14 cellular contexts compared by ENCODE assay signal in the genomic region with DNA sequence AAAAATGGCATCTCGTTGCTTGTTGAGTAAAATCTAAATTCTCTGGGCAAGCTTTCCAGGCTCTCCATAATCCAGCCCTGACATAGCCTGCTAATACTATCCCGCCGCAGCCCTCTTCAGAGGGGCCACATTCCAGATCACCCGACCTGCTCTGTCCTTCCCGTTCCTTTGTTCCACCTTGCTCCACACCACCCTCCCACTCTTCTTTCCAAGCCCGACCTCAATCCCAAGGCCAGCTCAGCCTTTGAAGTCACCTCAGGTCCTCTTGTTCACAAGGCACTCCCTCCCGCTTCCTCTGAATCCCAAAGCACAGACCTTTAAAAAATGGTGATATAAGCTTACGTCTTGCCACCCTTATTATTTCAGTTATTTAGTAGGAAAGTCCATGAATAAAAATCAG.
A peak's percentile ranks its signal among the peaks of the same experiment; 100 is the strongest.
DNase-seq lines count a peak whose midpoint lies in the region; ATAC-seq and TF ChIP-seq lines count a peak whose summit lies in the region.
"Had no signal": no experiment of that assay in that cellular context is flagged by ENCODE, and none has a peak within 500 bp of the region (broad histone marks: within the 10 kb centered on the region; RNA-seq: fewer than 3 reads in every experiment).

No MANE protein-coding gene starts in this region.

- DNase-seq in AG04450 (ENCODE audit: low read depth, low spot score) (no peak), SW480 (ENCODE audit: low spot score) (peak; percentile 34), iPS-NIHi11 (ENCODE audit: low spot score) (peak; percentile 25), DMS153 treated with DMSO at 0.1 percent for 48 hours (lab: John Stamatoyannopoulos, UW; ENCODE audit: unreplicated experiment) (no peak), Peyer's patch (no peak)
- DNase-seq: activated CD4-positive, alpha-beta T cell treated with anti-CD3 and anti-CD28 coated beads, Interleukin-2, amount 50 U/mL, for 4 hours; hippocampal formation; naive thymus-derived CD4-positive, alpha-beta T cell; stimulated activated CD4-positive, alpha-beta T cell treated with anti-CD3 and anti-CD28 coated beads, Interleukin-4, amount 100 ng/mL, for 4 hours had no signal

- POLR2A ChIA-PET in AG04450 (lab: Yijun Ruan, JAX), result no interaction called here

- H3K4me3 ChIP-seq in AG04450 (ENCODE audit: low read depth, low read length), result no peak overlapping the region
- H3K4me3 ChIP-seq in rectal smooth muscle tissue (ENCODE audit: low read length), result no peak overlapping the region
- H3K4me3 ChIP-seq in Peyer's patch, result no peak overlapping the region

- H3K27ac Mint-ChIP-seq in stimulated activated memory B cell treated with anti-CD40 and anti-IgM and Interleukin-4, amounts not matched to agents 10 μg/mL and 1 μg/mL and 100 μg/mL, for 72 hours, result no peak overlapping the region
- H3K27ac Mint-ChIP-seq: activated naive CD8-positive, alpha-beta T cell; CD14-positive monocyte had no signal

- H3K27ac ChIP-seq in AG04450 (ENCODE audit: low read depth, low read length) (peak overlapping the region; percentile 49), rectal smooth muscle tissue (ENCODE audit: low read depth, low read length) (peak overlapping the region; percentile 81), Peyer's patch (peak overlapping the region in 2 of 4 donors; percentile 28 to 61)

- H3K9ac ChIP-seq in rectal smooth muscle tissue (ENCODE audit: low read length), result no peak overlapping the region

- H3K27me3 ChIP-seq in AG04450 (ENCODE audit: control insufficient read depth, insufficient read depth, low read length), result no peaks in the 10 kb centered on the region
- no peaks in the 10 kb centered on the region for H3K27me3 ChIP-seq in rectal smooth muscle tissue (ENCODE audit: control insufficient read depth, insufficient read depth, low read length)
- H3K27me3 ChIP-seq in Peyer's patch, result no peaks in the 10 kb centered on the region

- no peaks in the 10 kb centered on the region for H3K4me1 Mint-ChIP-seq in stimulated activated memory B cell treated with anti-CD40 and anti-IgM and Interleukin-4, amounts not matched to agents 10 μg/mL and 1 μg/mL and 100 μg/mL, for 72 hours
- H3K4me1 Mint-ChIP-seq: CD14-positive monocyte had no signal

- TF ChIP-seq POLR2A in Peyer's patch (IDR thresholded peaks at IDR 0.05), result no peak

- peaks cover 21% of the 10 kb centered on the region for H3K27me3 Mint-ChIP-seq in stimulated activated memory B cell treated with anti-CD40 and anti-IgM and Interleukin-4, amounts not matched to agents 10 μg/mL and 1 μg/mL and 100 μg/mL, for 72 hours

- H3K36me3 ChIP-seq in rectal smooth muscle tissue (ENCODE audit: control insufficient read depth, insufficient read depth, low read length) (no peaks in the 10 kb centered on the region), Peyer's patch (no peaks in the 10 kb centered on the region)

- H3K9me3 Mint-ChIP-seq in stimulated activated memory B cell treated with anti-CD40 and anti-IgM and Interleukin-4, amounts not matched to agents 10 μg/mL and 1 μg/mL and 100 μg/mL, for 72 hours, result no peaks in the 10 kb centered on the region
- H3K9me3 Mint-ChIP-seq: CD14-positive monocyte; naive thymus-derived CD4-positive, alpha-beta T cell had no signal

- H3K4me1 ChIP-seq in rectal smooth muscle tissue (ENCODE audit: control insufficient read depth, insufficient read depth, low read length) (peaks cover 13% of the 10 kb centered on the region), Peyer's patch (peaks cover 0 to 6% (median 3%) of the 10 kb centered on the region in 4 donors)

- H3K4me3 Mint-ChIP-seq in stimulated activated memory B cell treated with anti-CD40 and anti-IgM and Interleukin-4, amounts not matched to agents 10 μg/mL and 1 μg/mL and 100 μg/mL, for 72 hours, result no peak overlapping the region
- H3K4me3 Mint-ChIP-seq: activated naive CD8-positive, alpha-beta T cell; CD14-positive monocyte had no signal

- H3K36me3 Mint-ChIP-seq in stimulated activated memory B cell treated with anti-CD40 and anti-IgM and Interleukin-4, amounts not matched to agents 10 μg/mL and 1 μg/mL and 100 μg/mL, for 72 hours, result no peaks in the 10 kb centered on the region
- H3K36me3 Mint-ChIP-seq: activated naive CD8-positive, alpha-beta T cell; CD14-positive monocyte; naive thymus-derived CD4-positive, alpha-beta T cell had no signal

- CTCF ChIA-PET in AG04450 (lab: Charles Lee), result interaction anchor here (0.6 to 1.9 kb wide), 3 partner anchors 48 to 438 kb away, joined by 3 to 7 read pairs (median 3); no protein-coding TSS in a partner anchor

- TF ChIP-seq CTCF in AG04450 (IDR thresholded peaks at IDR 0.05; ENCODE audit: low read depth, low read length), result no peak
- no peak for TF ChIP-seq CTCF in Peyer's patch (IDR thresholded peaks at IDR 0.05)

- ATAC-seq in stimulated activated memory B cell treated with anti-CD40 and anti-IgM and Interleukin-4, amounts not matched to agents 10 μg/mL and 1 μg/mL and 100 μg/mL, for 72 hours, result no peak
- no peak for ATAC-seq in HG02642 (IDR thresholded peaks at IDR 0.05; ENCODE audit: poor library complexity, unreplicated experiment)
- ATAC-seq: naive thymus-derived CD4-positive, alpha-beta T cell had no signal

- H3K9me3 ChIP-seq in AG04450 (ENCODE audit: control insufficient read depth, insufficient read depth, low read length) (no peaks in the 10 kb centered on the region), Peyer's patch (no peaks in the 10 kb centered on the region)

Comparison
In these comparisons a context has a peak if more than half of its experiments do, and no peak if none do; other contexts are left out.
1. DNase-seq: peak in SW480 (single experiment) and iPS-NIHi11 (single experiment); none in AG04450 (single experiment), DMS153 treated with DMSO at 0.1 percent for 48 hours (single experiment) and Peyer's patch (0 of 3).